ENCODE assay signal across 12 cellular contexts in genomic region chr14:106286697-106287290, GRCh38.
DNase-seq lines count a peak whose midpoint lies in the region; ATAC-seq and TF ChIP-seq lines count a peak whose summit lies in the region.
"Had no signal": no experiment of that assay in that cellular context is flagged by ENCODE, and none has a peak within 500 bp of the region (broad histone marks: within the 10 kb centered on the region; RNA-seq: fewer than 3 reads in every experiment).

No MANE protein-coding gene starts in this region.

- dilution Hi-C loops in mammary epithelial cell (cut with HindIII; ENCODE audit: low sequenced_read_pairs) = no loop called here

- H4K20me1 ChIP-seq in mammary epithelial cell (ENCODE audit: insufficient read depth, low read length) = no peaks in the 10 kb centered on the region

- no peaks in the 10 kb centered on the region for H3K36me3 ChIP-seq in mammary epithelial cell (ENCODE audit: insufficient read depth, low read length)
- H3K36me3 ChIP-seq: neural progenitor cell had no signal

- no peak overlapping the region for H3K9ac ChIP-seq in mammary epithelial cell (ENCODE audit: insufficient read depth, low read length)
- H3K9ac ChIP-seq: neural progenitor cell had no signal

- POLR2A ChIA-PET in MCF 10A (lab: Yijun Ruan, JAX) = no interaction called here

- CTCF ChIA-PET in MCF 10A (lab: Yijun Ruan, JAX) (no interaction called here), mammary epithelial cell (lab: Charles Lee; ENCODE audit: low non-redundant PET) (no interaction called here)

- 80% methylated on average over 22 of the region's 41 CpGs for WGBS in mammary epithelial cell (ENCODE audit: low coverage, missing lambda C conversion rate)

- no peak overlapping the region for H2AFZ ChIP-seq in mammary epithelial cell (ENCODE audit: low read depth, low read length)
- H2AFZ ChIP-seq: neural progenitor cell had no signal

- no peak overlapping the region for H3K4me3 ChIP-seq in mammary epithelial cell (replicated peaks in 1 of 3; ENCODE audit: insufficient read depth in 1 of 3, low read depth in 2 of 3, low read length in 3 of 3)
- H3K4me3 ChIP-seq: neural progenitor cell had no signal

- H3K4me1 ChIP-seq in mammary epithelial cell (ENCODE audit: insufficient read depth, low read length) = no peaks in the 10 kb centered on the region
- H3K4me1 ChIP-seq: neural progenitor cell had no signal

- DNase-seq in MCF 10A (ENCODE audit: unreplicated experiment) = peak; percentile 32
- no peak for DNase-seq in mammary epithelial cell
- DNase-seq in HFFc6 = no peak
- no peak for DNase-seq in stimulated activated effector memory CD8-positive, alpha-beta T cell treated with anti-CD3 and anti-CD28 coated beads, Interleukin-12 subunit alpha, Interleukin-12 subunit beta, amount 100 ng/mL, for 72 hours (ENCODE audit: low spot score in 2 of 2)
- DNase-seq in NOMO-1 treated with dmso at 0.1 percent for 144 hours (lab: John Stamatoyannopoulos, UW; ENCODE audit: unreplicated experiment) = no peak
- DNase-seq in NCI-H2107 (lab: John Stamatoyannopoulos, UW) = no peak
- DNase-seq: kidney glomerular epithelial cell had no signal

- peaks cover 15% of the 10 kb centered on the region for H3K9me3 ChIP-seq in mammary epithelial cell (replicated peaks; ENCODE audit: insufficient read depth, low read length)

- no peaks in the 10 kb centered on the region for H3K27me3 ChIP-seq in mammary epithelial cell (ENCODE audit: insufficient read depth, low read length)
- H3K27me3 ChIP-seq: neural progenitor cell had no signal

- H3K36me3 Mint-ChIP-seq in MCF 10A (ENCODE audit: insufficient read depth, unreplicated experiment) (no peaks in the 10 kb centered on the region), HFFc6 (ENCODE audit: low read depth) (peaks cover 12% of the 10 kb centered on the region)
- H3K36me3 Mint-ChIP-seq in stimulated activated effector memory CD8-positive, alpha-beta T cell treated with anti-CD3 and anti-CD28 coated beads, Interleukin-12 subunit alpha, Interleukin-12 subunit beta, amount 100 ng/mL, for 72 hours = no peaks in the 10 kb centered on the region
- H3K36me3 Mint-ChIP-seq: CD4-positive, CD25-positive, alpha-beta regulatory T cell; IgD-negative memory B cell; neural progenitor cell had no signal

- peak; percentile 41 for TF ChIP-seq CTCF in MCF 10A (IDR thresholded peaks at IDR 0.05; ENCODE audit: unreplicated experiment)
- no peak for TF ChIP-seq CTCF in mammary epithelial cell (conservative IDR thresholded peaks at IDR 0.05 in 1 of 2, IDR thresholded peaks at IDR 0.05 in 1 of 2; ENCODE audit: extremely low read depth in 1 of 2, insufficient read depth in 1 of 2, low read depth in 1 of 2, low read length in 2 of 2)
- TF ChIP-seq CTCF in HFFc6 (IDR thresholded peaks at IDR 0.05) = peak; percentile 31
- peak; percentile 40 for TF ChIP-seq CTCF in VCaP (conservative IDR thresholded peaks at IDR 0.05)

- H3K27me3 Mint-ChIP-seq in MCF 10A (ENCODE audit: insufficient read depth, unreplicated experiment) = peaks cover 27% of the 10 kb centered on the region
- H3K27me3 Mint-ChIP-seq in HFFc6 (ENCODE audit: insufficient read depth) = no peaks in the 10 kb centered on the region; the same call in 1 of the 2 replicates
- H3K27me3 Mint-ChIP-seq: IgD-negative memory B cell had no signal

- H3K27ac ChIP-seq in mammary epithelial cell (ENCODE audit: insufficient read depth, low read depth, low read length) = no peak overlapping the region
- no peak overlapping the region for H3K27ac ChIP-seq in VCaP
- H3K27ac ChIP-seq: neural progenitor cell had no signal

- ATAC-seq in stimulated activated effector memory CD8-positive, alpha-beta T cell treated with anti-CD3 and anti-CD28 coated beads, Interleukin-12 subunit alpha, Interleukin-12 subunit beta, amount 100 ng/mL, for 72 hours = peak; percentile 43
- ATAC-seq in HG03097 (IDR thresholded peaks at IDR 0.05; ENCODE audit: low FRiP score, unreplicated experiment) = no peak

- H3K4me2 ChIP-seq in mammary epithelial cell (ENCODE audit: insufficient read depth, low read depth, low read length) = no peak overlapping the region
- H3K4me2 ChIP-seq: neural progenitor cell had no signal

- intact Hi-C loops in MCF 10A (cut with micrococcal nuclease) = no loop called here
- intact Hi-C loops in mammary epithelial cell (cut with micrococcal nuclease) = no loop called here

- BruUV-seq in MCF 10A (replicated peaks; lab: Mats Ljungman, UMichigan) = no TSS peak
- no TSS peak for BruUV-seq in mammary epithelial cell (replicated peaks; lab: Mats Ljungman, UMichigan)

- in situ Hi-C loops in mammary epithelial cell (cut with MboI; ENCODE audit: low sequenced_read_pairs in 2 of 2) = no loop called here

- no peaks in the 10 kb centered on the region for H3K79me2 ChIP-seq in mammary epithelial cell (ENCODE audit: insufficient read depth, low read length)

- H3K4me1 Mint-ChIP-seq in MCF 10A (ENCODE audit: insufficient read depth, unreplicated experiment) (no peaks in the 10 kb centered on the region), HFFc6 (ENCODE audit: low read depth) (no peaks in the 10 kb centered on the region)
- H3K4me1 Mint-ChIP-seq in stimulated activated effector memory CD8-positive, alpha-beta T cell treated with anti-CD3 and anti-CD28 coated beads, Interleukin-12 subunit alpha, Interleukin-12 subunit beta, amount 100 ng/mL, for 72 hours = no peaks in the 10 kb centered on the region
- H3K4me1 Mint-ChIP-seq: CD4-positive, CD25-positive, alpha-beta regulatory T cell; IgD-negative memory B cell; neural progenitor cell had no signal

- H3K27ac Mint-ChIP-seq in MCF 10A (ENCODE audit: low read depth, unreplicated experiment) = no peak overlapping the region
- no peak overlapping the region for H3K27ac Mint-ChIP-seq in HFFc6
- no peak overlapping the region for H3K27ac Mint-ChIP-seq in stimulated activated effector memory CD8-positive, alpha-beta T cell treated with anti-CD3 and anti-CD28 coated beads, Interleukin-12 subunit alpha, Interleukin-12 subunit beta, amount 100 ng/mL, for 72 hours
- H3K27ac Mint-ChIP-seq: CD4-positive, CD25-positive, alpha-beta regulatory T cell; IgD-negative memory B cell; neural progenitor cell had no signal

- H3K9me3 Mint-ChIP-seq in MCF 10A (ENCODE audit: unreplicated experiment) (no peaks in the 10 kb centered on the region), HFFc6 (peaks cover 64% of the 10 kb centered on the region)
- H3K9me3 Mint-ChIP-seq in stimulated activated effector memory CD8-positive, alpha-beta T cell treated with anti-CD3 and anti-CD28 coated beads, Interleukin-12 subunit alpha, Interleukin-12 subunit beta, amount 100 ng/mL, for 72 hours = no peaks in the 10 kb centered on the region
- H3K9me3 Mint-ChIP-seq: IgD-negative memory B cell had no signal

- H3K4me3 Mint-ChIP-seq in MCF 10A (ENCODE audit: unreplicated experiment) (no peak overlapping the region), HFFc6 (no peak overlapping the region)
- no peak overlapping the region for H3K4me3 Mint-ChIP-seq in stimulated activated effector memory CD8-positive, alpha-beta T cell treated with anti-CD3 and anti-CD28 coated beads, Interleukin-12 subunit alpha, Interleukin-12 subunit beta, amount 100 ng/mL, for 72 hours
- H3K4me3 Mint-ChIP-seq: CD4-positive, CD25-positive, alpha-beta regulatory T cell; IgD-negative memory B cell; neural progenitor cell had no signal

Comparison
In these comparisons a context has a peak if more than half of its experiments do, and no peak if none do; other contexts are left out.
1. CTCF ChIP-seq: peak in MCF 10A (single experiment), HFFc6 (single experiment) and VCaP (single experiment); none in mammary epithelial cell (0 of 2).